Comparison of ENCODE assay signal across 8 cellular contexts in the genomic region with DNA sequence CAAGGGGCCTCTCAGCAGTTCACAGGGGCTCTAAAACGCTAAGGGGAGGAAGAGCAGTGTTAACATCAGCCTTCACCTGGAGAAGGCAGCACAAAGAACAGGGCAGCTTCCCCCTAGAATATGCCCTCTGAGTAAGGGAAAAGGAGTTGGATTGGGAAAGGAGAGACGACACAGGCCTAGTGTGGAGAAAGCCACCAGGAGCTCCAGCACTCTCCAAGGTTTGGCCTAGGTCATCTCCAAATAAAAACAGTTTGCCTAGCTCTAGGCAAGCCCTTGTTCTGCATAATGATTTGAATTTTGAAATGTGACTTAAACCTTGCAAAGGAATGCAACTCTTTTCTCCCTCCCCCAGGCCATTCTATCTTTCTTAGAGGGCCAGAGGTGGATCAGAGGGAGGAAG.
DNase-seq lines count a peak whose midpoint lies in the region; ATAC-seq lines count a peak whose summit lies in the region.

No MANE protein-coding gene starts in this region.

- DNase-seq in DMS 273 (lab: John Stamatoyannopoulos, UW; ENCODE audit: unreplicated experiment) (peak; percentile 49), DMS 273 treated with DMSO at 0.1 percent for 48 hours (lab: John Stamatoyannopoulos, UW) (no peak), immature natural killer cell (peak in 1 of 3 donors; percentile 2), substantia nigra (lab: John Stamatoyannopoulos, UW) (peak in 1 of 49 donors; percentile 24), cerebellar nuclear complex (lab: John Stamatoyannopoulos, UW) (no peak)
- DNase-seq in activated naive CD8-positive, alpha-beta T cell treated with anti-CD3 and anti-CD28 coated beads, Interleukin-2, amount 10 ng/mL, durations not matched to agents 7 days and 5 days: no peak
- DNase-seq in stimulated activated CD4-positive, alpha-beta T cell treated with anti-CD3 and anti-CD28 coated beads, Interleukin-2, amount 100 ng/mL, for 48 hours: no peak

- peak overlapping the region; percentile 95 for H3K4me3 Mint-ChIP-seq in activated naive CD8-positive, alpha-beta T cell treated with anti-CD3 and anti-CD28 coated beads, Interleukin-2, amount 10 ng/mL, durations not matched to agents 7 days and 5 days
- peak overlapping the region; percentile 95 to 99 (median 96) for H3K4me3 Mint-ChIP-seq in immature natural killer cell

- POLR2A ChIA-PET in activated naive CD8-positive, alpha-beta T cell treated with anti-CD3 and anti-CD28 coated beads, Interleukin-2, amount 10 ng/mL, durations not matched to agents 7 days and 5 days (lab: Charles Lee): interaction anchor here (0.9 to 5.0 kb wide), 7 partner anchors 30 to 427 kb away, joined by 3 to 215 read pairs (median 13); a partner anchor contains a TSS

- H3K27me3 Mint-ChIP-seq in activated naive CD8-positive, alpha-beta T cell treated with anti-CD3 and anti-CD28 coated beads, Interleukin-2, amount 10 ng/mL, durations not matched to agents 7 days and 5 days: no peaks in the 10 kb centered on the region
- peaks cover 4 to 17% (median 13%) of the 10 kb centered on the region in 3 donors for H3K27me3 Mint-ChIP-seq in immature natural killer cell (ENCODE audit: low read depth in 3 of 3)

- peak overlapping the region; percentile 94 for H3K27ac ChIP-seq in substantia nigra (ENCODE audit: low read depth, low read length, poor library complexity, severe bottlenecking)

- ATAC-seq in activated naive CD8-positive, alpha-beta T cell treated with anti-CD3 and anti-CD28 coated beads, Interleukin-2, amount 10 ng/mL, durations not matched to agents 7 days and 5 days (ENCODE audit: low read depth): no peak
- no peak for ATAC-seq in GM19328 (IDR thresholded peaks at IDR 0.05; ENCODE audit: unreplicated experiment)

- no peaks in the 10 kb centered on the region for H3K36me3 Mint-ChIP-seq in activated naive CD8-positive, alpha-beta T cell treated with anti-CD3 and anti-CD28 coated beads, Interleukin-2, amount 10 ng/mL, durations not matched to agents 7 days and 5 days
- H3K36me3 Mint-ChIP-seq in immature natural killer cell: peaks cover 0 to 3% (median 0%) of the 10 kb centered on the region in 3 donors

- no peaks in the 10 kb centered on the region for H3K9me3 Mint-ChIP-seq in activated naive CD8-positive, alpha-beta T cell treated with anti-CD3 and anti-CD28 coated beads, Interleukin-2, amount 10 ng/mL, durations not matched to agents 7 days and 5 days
- no peaks in the 10 kb centered on the region for H3K9me3 Mint-ChIP-seq in immature natural killer cell

- H3K4me1 Mint-ChIP-seq in activated naive CD8-positive, alpha-beta T cell treated with anti-CD3 and anti-CD28 coated beads, Interleukin-2, amount 10 ng/mL, durations not matched to agents 7 days and 5 days: peaks cover 39% of the 10 kb centered on the region
- peaks cover 26 to 35% of the 10 kb centered on the region in 2 donors for H3K4me1 Mint-ChIP-seq in immature natural killer cell

- H3K27ac Mint-ChIP-seq in activated naive CD8-positive, alpha-beta T cell treated with anti-CD3 and anti-CD28 coated beads, Interleukin-2, amount 10 ng/mL, durations not matched to agents 7 days and 5 days: peak overlapping the region; percentile 98
- peak overlapping the region; percentile 88 to 98 (median 97) for H3K27ac Mint-ChIP-seq in immature natural killer cell
